Comparison of ENCODE assay signal across 10 cellular contexts in the genomic region with DNA sequence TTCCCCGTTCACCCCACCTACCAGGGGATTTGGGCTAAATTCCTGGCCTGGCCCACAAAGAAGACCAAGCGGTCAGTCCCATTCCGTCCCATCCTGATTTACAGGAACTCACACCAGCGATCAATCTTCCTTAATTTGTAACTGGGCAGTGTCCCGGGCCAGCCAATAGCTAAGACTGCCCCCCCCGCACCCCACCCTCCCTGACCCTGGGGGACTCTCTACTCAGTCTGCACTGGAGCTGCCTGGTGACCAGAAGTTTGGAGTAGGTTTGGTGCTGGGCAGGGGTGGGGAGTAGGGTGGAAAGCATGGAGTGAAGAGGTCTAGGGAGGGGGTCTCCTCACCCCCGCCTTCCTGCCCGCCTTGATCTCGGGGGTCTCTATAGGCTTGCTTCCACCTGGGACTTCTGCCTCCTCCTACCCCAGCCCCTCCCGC. TPM values are rescaled to one million over a fixed set of nuclear protein-coding genes. Genes with fewer than 3 reads are reported as not detected.
A peak's percentile ranks its signal among the peaks of the same experiment; 100 is the strongest.
DNase-seq lines count a peak whose midpoint lies in the region; ATAC-seq and TF ChIP-seq lines count a peak whose summit lies in the region.
"Had no signal": no experiment of that assay in that cellular context is flagged by ENCODE, and none has a peak within 500 bp of the region (broad histone marks: within the 10 kb centered on the region; RNA-seq: fewer than 3 reads in every experiment).

Gene SERPING1 (plus strand): TSS at position 225 of the 432 bp plus-strand sequence. CDS start 586 bp downstream, outside the sequence.

- peak within 1 kb of the TSS; percentile 70 for H3K4me3 Mint-ChIP-seq in WTC11

- H3K4me1 ChIP-seq in A673 (ENCODE audit: insufficient read depth, low read length, poor library complexity, severe bottlenecking) = peaks cover 23% of the 10 kb centered on the region
- peaks cover 17 to 21% of the 10 kb centered on the region in 2 experiments for H3K4me1 ChIP-seq in neutrophil (ENCODE audit: control insufficient read depth in 1 of 2, insufficient read depth in 1 of 2, low read depth in 1 of 2, low read length in 1 of 2)

- H3K4me3 ChIP-seq in A673 (ENCODE audit: low read depth, low read length, poor library complexity, severe bottlenecking) = peak within 1 kb of the TSS; percentile 49
- peak within 1 kb of the TSS; percentile 55 to 62 for H3K4me3 ChIP-seq in neutrophil (ENCODE audit: low read depth in 1 of 2, low read length in 1 of 2)

- peak within 1 kb of the TSS; percentile 61 for H3K27ac Mint-ChIP-seq in WTC11

- DNase-seq in A673 (ENCODE audit: low spot score) (no peak), WTC11 (ENCODE audit: low spot score) (no peak), Right ventricle myocardium inferior (ENCODE audit: missing footprints) (peak; percentile 79), A172 (ENCODE audit: low spot score) (no peak), GM10266 (ENCODE audit: extremely low spot score) (no peak)
- DNase-seq: activated CD8-positive, alpha-beta memory T cell treated with anti-CD3 and anti-CD28 coated beads, Interleukin-2, amount 50 U/mL, for 4 hours had no signal

- peaks cover 35% of the 10 kb centered on the region for H3K4me1 Mint-ChIP-seq in WTC11

- H3K9me3 Mint-ChIP-seq in WTC11 = no peaks in the 10 kb centered on the region

- H3K36me3 ChIP-seq in A673 (ENCODE audit: insufficient read depth, low read length, poor library complexity, severe bottlenecking) (no peaks in the 10 kb centered on the region), neutrophil (no peaks in the 10 kb centered on the region)

- ATAC-seq in WTC11 (peak; percentile 66), Right ventricle myocardium inferior (peak; percentile 87), GM19035 (IDR thresholded peaks at IDR 0.05; ENCODE audit: unreplicated experiment) (no peak), GM18858 (IDR thresholded peaks at IDR 0.05; ENCODE audit: unreplicated experiment) (no peak)

- H3K9me3 ChIP-seq in A673 (ENCODE audit: low read depth, low read length, poor library complexity, severe bottlenecking) = no peaks in the 10 kb centered on the region
- no peaks in the 10 kb centered on the region for H3K9me3 ChIP-seq in neutrophil

- intact Hi-C loops in A673 (cut with micrococcal nuclease; ENCODE audit: unreplicated experiment) = no loop called here
- intact Hi-C loops in Right ventricle myocardium inferior (cut with DNase I) = no loop called here

- peaks cover 14% of the 10 kb centered on the region; the same call in 1 of the 2 replicates for H3K36me3 Mint-ChIP-seq in WTC11

- no peak within 1 kb of the TSS for H3K27ac ChIP-seq in A673 (ENCODE audit: low read depth, low read length, poor library complexity, severe bottlenecking)
- no peak within 1 kb of the TSS for H3K27ac ChIP-seq in neutrophil
- H3K27ac ChIP-seq: C4-2B had no signal

- no peaks in the 10 kb centered on the region; the same call in 1 of the 2 replicates for H3K27me3 Mint-ChIP-seq in WTC11 (ENCODE audit: low read depth)

- TF ChIP-seq CTCF in A673 (conservative IDR thresholded peaks at IDR 0.05; ENCODE audit: low read depth, low read length) (no peak), WTC11 (IDR thresholded peaks at IDR 0.05) (no peak), neutrophil (IDR thresholded peaks at IDR 0.05) (no peak), GM10266 (IDR thresholded peaks at IDR 0.05; ENCODE audit: control insufficient read depth, insufficient read depth, low read depth, missing control alignments) (no peak)

- CTCF ChIA-PET in A673 (lab: Charles Lee) (no interaction called here), WTC11 (lab: Charles Lee) (interaction anchor here (0.7 to 7.5 kb wide), 13 partner anchors 14 to 252 kb away, joined by 3 to 78 read pairs (median 5); partner anchors contain the start of genes RTN4RL2 and UBE2L6)

- no TSS peak for BruUV-seq in A673 (replicated peaks; lab: Mats Ljungman, UMichigan)

- H3K27me3 ChIP-seq in A673 (replicated peaks; ENCODE audit: insufficient read depth, low read depth, low read length, poor library complexity) (no peaks in the 10 kb centered on the region), neutrophil (peaks cover 22% of the 10 kb centered on the region)

- POLR2A ChIA-PET in A673 (lab: Charles Lee; ENCODE audit: low non-redundant PET) = no interaction called here
- POLR2A ChIA-PET in WTC11 (lab: Charles Lee) = interaction anchor here (0.6 to 7.3 kb wide), 13 partner anchors 28 to 938 kb away, joined by 3 to 115 read pairs (median 5); partner anchors contain the start of gene UBE2L6

TF ChIP-seq in WTC11, 78 proteins besides CTCF, POLR2A, EP300 and RAD21:
- TF ChIP-seq TEAD1 (CRISPR knock-in tag; IDR thresholded peaks at IDR 0.05) (no peak), ZNF281 (CRISPR knock-in tag; IDR thresholded peaks at IDR 0.05) (peak; percentile 10; the same call in 1 of the 2 replicates), PRDM15 (CRISPR knock-in tag; IDR thresholded peaks at IDR 0.05) (peak; percentile 69)
TF ChIP-seq in WTC11: peak in this region for 2.

RNA-seq across cellular contexts. Expression of gene SERPING1, which starts in this region (rescaled TPM):
- total RNA-seq in A673 (2021) (5.2 and 7.0 TPM in 2 replicates), WTC11 (2021) (49.1 to 51.8 TPM (median 50.2 TPM) in 3 replicates), Right ventricle myocardium inferior (157 TPM)
- total RNA-seq in A172 (2014; rRNA removed; shearing (Covaris generic)) = 0.74 and 4.8 TPM in 2 replicates

Comparison
In these comparisons a context has a peak if more than half of its experiments do, and no peak if none do; other contexts are left out.
1. ATAC-seq: peak in WTC11 (single experiment) and Right ventricle myocardium inferior (single experiment); none in GM19035 (single experiment) and GM18858 (single experiment).